In the genomic region with DNA sequence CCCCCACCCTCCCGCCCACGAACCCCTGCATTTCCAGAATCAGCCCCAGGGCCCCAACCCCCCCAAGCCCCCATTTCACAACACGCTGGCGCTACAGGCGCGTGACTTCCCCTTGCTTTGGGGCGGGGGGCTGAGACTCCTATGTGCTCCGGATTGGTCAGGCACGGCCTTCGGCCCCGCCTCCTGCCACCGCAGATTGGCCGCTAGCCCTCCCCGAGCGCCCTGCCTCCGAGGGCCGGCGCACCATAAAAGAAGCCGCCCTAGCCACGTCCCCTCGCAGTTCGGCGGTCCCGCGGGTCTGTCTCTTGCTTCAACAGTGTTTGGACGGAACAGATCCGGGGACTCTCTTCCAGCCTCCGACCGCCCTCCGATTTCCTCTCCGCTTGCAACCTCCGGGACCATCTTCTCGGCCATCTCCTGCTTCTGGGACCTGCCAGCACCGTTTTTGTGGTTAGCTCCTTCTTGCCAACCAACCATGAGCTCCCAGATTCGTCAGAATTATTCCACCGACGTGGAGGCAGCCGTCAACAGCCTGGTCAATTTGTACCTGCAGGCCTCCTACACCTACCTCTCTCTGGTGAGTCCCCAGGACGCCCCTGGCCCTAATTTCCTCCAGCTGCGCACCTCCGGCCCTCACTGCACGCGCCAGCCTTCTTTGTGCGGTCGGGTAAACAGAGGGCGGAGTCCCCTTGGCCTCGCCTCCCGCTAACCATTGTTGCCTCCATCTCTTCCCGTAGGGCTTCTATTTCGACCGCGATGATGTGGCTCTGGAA, we compare ENCODE assay signal across 8 cellular contexts. TPM values are rescaled to one million over a fixed set of nuclear protein-coding genes. Genes with fewer than 3 reads are reported as not detected.
DNase-seq lines count a peak whose midpoint lies in the region; ATAC-seq, FAIRE-seq and TF ChIP-seq lines count a peak whose summit lies in the region.

A gene (plus strand): TSS at position 277 of the 773 bp plus-strand sequence. CDS start 199 bp downstream, at position 476.

- no peaks in the 10 kb centered on the region for H3K27me3 ChIP-seq in BE2C
- H3K27me3 ChIP-seq in colonic mucosa: no peaks in the 10 kb centered on the region

- no peak for TF ChIP-seq CTCF in BE2C (IDR thresholded peaks at IDR 0.05; ENCODE audit: low read depth, low read length)
- no peak for TF ChIP-seq CTCF in colonic mucosa (IDR thresholded peaks at IDR 0.05)

- peak; percentile 50 for ATAC-seq in HG03460 (IDR thresholded peaks at IDR 0.05; ENCODE audit: unreplicated experiment)
- peak; percentile 66 for ATAC-seq in left colon

- H3K36me3 Mint-ChIP-seq in activated CD4-positive, alpha-beta T cell treated with anti-CD3 and anti-CD28 coated beads, Interleukin-2, amount 10 ng/mL, durations not matched to agents 24 days and 14 days (ENCODE audit: low read depth): peaks cover 57% of the 10 kb centered on the region

- FAIRE-seq in GM19239 (lab: Jason Lieb, UNC): peak; percentile 97

- H3K4me1 ChIP-seq in BE2C (peaks cover 22% of the 10 kb centered on the region), colonic mucosa (no peaks in the 10 kb centered on the region)

- peaks cover 58% of the 10 kb centered on the region for H3K4me1 Mint-ChIP-seq in activated CD4-positive, alpha-beta T cell treated with anti-CD3 and anti-CD28 coated beads, Interleukin-2, amount 10 ng/mL, durations not matched to agents 24 days and 14 days

- H3K9me3 ChIP-seq in BE2C: no peaks in the 10 kb centered on the region
- no peaks in the 10 kb centered on the region for H3K9me3 ChIP-seq in colonic mucosa

- peak within 1 kb of the TSS; percentile 100 for H3K4me3 Mint-ChIP-seq in activated CD4-positive, alpha-beta T cell treated with anti-CD3 and anti-CD28 coated beads, Interleukin-2, amount 10 ng/mL, durations not matched to agents 24 days and 14 days

- H3K9me3 Mint-ChIP-seq in activated CD4-positive, alpha-beta T cell treated with anti-CD3 and anti-CD28 coated beads, Interleukin-2, amount 10 ng/mL, durations not matched to agents 24 days and 14 days: no peaks in the 10 kb centered on the region

- no peaks in the 10 kb centered on the region for H3K27me3 Mint-ChIP-seq in activated CD4-positive, alpha-beta T cell treated with anti-CD3 and anti-CD28 coated beads, Interleukin-2, amount 10 ng/mL, durations not matched to agents 24 days and 14 days

- H3K27ac Mint-ChIP-seq in activated CD4-positive, alpha-beta T cell treated with anti-CD3 and anti-CD28 coated beads, Interleukin-2, amount 10 ng/mL, durations not matched to agents 24 days and 14 days: peak within 1 kb of the TSS; percentile 99

- H3K36me3 ChIP-seq in BE2C (peaks cover 37% of the 10 kb centered on the region), colonic mucosa (no peaks in the 10 kb centered on the region)

- peak within 1 kb of the TSS; percentile 79 for H3K4me3 ChIP-seq in BE2C (ENCODE audit: low read depth, low read length)
- peak within 1 kb of the TSS; percentile 89 for H3K4me3 ChIP-seq in colonic mucosa

- peak; percentile 97 for DNase-seq in BE2C
- DNase-seq in GM19239 (ENCODE audit: insufficient read length, low spot score): peak; percentile 82
- peak; percentile 83 to 97 for DNase-seq in NCI-H526 (lab: John Stamatoyannopoulos, UW)
- peak; percentile 98 for DNase-seq in activated CD4-positive, alpha-beta T cell treated with anti-CD3 and anti-CD28 coated beads, Interleukin-2, amount 10 ng/mL, durations not matched to agents 24 days and 14 days
- DNase-seq in colonic mucosa: peak; percentile 98
- peak; percentile 98 for DNase-seq in left colon
- DNase-seq in stimulated activated CD4-positive, alpha-beta T cell treated with anti-CD3 and anti-CD28 coated beads, Interleukin-1b, Interleukin-23, amount 100 ng/mL, for 4 hours (ENCODE audit: low read depth in 2 of 2): peak; percentile 69 to 86

- peak within 1 kb of the TSS; percentile 64 to 93 for H3K9ac ChIP-seq in colonic mucosa (ENCODE audit: low read depth in 2 of 2, low read length in 2 of 2)

- peak within 1 kb of the TSS; percentile 76 for H3K27ac ChIP-seq in colonic mucosa

- intact Hi-C loops in activated CD4-positive, alpha-beta T cell treated with anti-CD3 and anti-CD28 coated beads, Interleukin-2, amount 10 ng/mL, durations not matched to agents 24 days and 14 days (cut with micrococcal nuclease): loop anchor here (1.0 to 2.0 kb wide), 4 partner anchors 28 to 170 kb away; a partner anchor contains a TSS
- intact Hi-C loops in colonic mucosa (cut with DNase I): loop anchor here (5.0 to 10.0 kb wide), 2 partner anchors 90 to 168 kb away; a partner anchor contains a TSS
- intact Hi-C loops in left colon (cut with DNase I, micrococcal nuclease): loop anchor here in 1 of 2 donors (10.0 kb wide), 1 partner anchor 90 kb away; a partner anchor contains a TSS

RNA-seq across cellular contexts. Expression of the gene that starts here (rescaled TPM):
- 845 TPM for polyA plus RNA-seq in BE2C (2012; ENCODE audit: insufficient read depth, insufficient read length, low read depth)
- total RNA-seq in activated CD4-positive, alpha-beta T cell treated with anti-CD3 and anti-CD28 coated beads, Interleukin-2, amount 10 ng/mL, durations not matched to agents 24 days and 14 days: 696 and 697 TPM in 2 replicates
- 1,000 to 10,000 TPM; 1,463 to 1,600 TPM for total RNA-seq in colonic mucosa
- 1,000 to 10,000 TPM in 1 of 2 donors, 100 to 1,000 TPM in 1; 931 to 1,901 TPM for total RNA-seq in left colon

Comparison
In these comparisons a context has a peak if more than half of its experiments do, and no peak if none do; other contexts are left out.
1. Peak in every context shown above with its lines: DNase-seq, ATAC-seq, H3K4me3 ChIP-seq and H3K27ac ChIP-seq.